In genomic region chr3:180918542-180918941, GRCh38 we compare ENCODE assay signal across 31 cellular contexts. TPM values are rescaled to one million over a fixed set of nuclear protein-coding genes. Genes with fewer than 3 reads are reported as not detected.
DNase-seq lines count a peak whose midpoint lies in the region; ATAC-seq and TF ChIP-seq lines count a peak whose summit lies in the region.
"Had no signal": no experiment of that assay in that cellular context is flagged by ENCODE, and none has a peak within 500 bp of the region (broad histone marks: within the 10 kb centered on the region; RNA-seq: fewer than 3 reads in every experiment).

No MANE protein-coding gene starts in this region.

- no peak for TF ChIP-seq CTCF in WTC11 (IDR thresholded peaks at IDR 0.05)

- H3K9me3 ChIP-seq in CD4-positive, CD25-positive, alpha-beta regulatory T cell (ENCODE audit: control insufficient read depth in 2 of 2, low read length in 2 of 2): no peaks in the 10 kb centered on the region
- H3K9me3 ChIP-seq: heart left ventricle, sigmoid colon, tibial nerve had no signal

- no peaks in the 10 kb centered on the region for H3K9me3 Mint-ChIP-seq in CD4-positive, CD25-positive, alpha-beta regulatory T cell
- no peaks in the 10 kb centered on the region for H3K9me3 Mint-ChIP-seq in WTC11
- H3K9me3 Mint-ChIP-seq in T-cell: no peaks in the 10 kb centered on the region
- H3K9me3 Mint-ChIP-seq: effector memory CD8-positive, alpha-beta T cell; mesothelial cell of epicardium; naive thymus-derived CD4-positive, alpha-beta T cell; T-helper 2 cell treated with Interferon-gamma antibody and Interleukin-4, amounts not matched to agents 5 μg/mL and 100 μg/mL, for 36 hours had no signal

- H3K4me1 Mint-ChIP-seq in CD4-positive, CD25-positive, alpha-beta regulatory T cell: peaks cover 52 to 91% (median 68%) of the 10 kb centered on the region in 4 donors
- peaks cover 73% of the 10 kb centered on the region for H3K4me1 Mint-ChIP-seq in WTC11
- peaks cover 86 to 93% (median 88%) of the 10 kb centered on the region in 3 donors for H3K4me1 Mint-ChIP-seq in T-cell

- no peak for DNase-seq in CD4-positive, CD25-positive, alpha-beta regulatory T cell
- DNase-seq in WTC11 (ENCODE audit: low spot score) (no peak), NCI-H82 (lab: John Stamatoyannopoulos, UW) (no peak), T-cell (no peak)
- no peak for DNase-seq in activated CD4-positive, alpha-beta T cell treated with anti-CD3 and anti-CD28 coated beads, Interleukin-2, amount 50 U/mL, for 4 hours
- DNase-seq: activated CD4-positive, alpha-beta T cell treated with anti-CD3 and anti-CD28 coated beads for 36 hours; activated gamma-delta T cell treated with Interleukin-2 at 50 U/mL for 16 hours; activated T-cell treated with anti-CD3 and anti-CD28 coated beads, Interleukin-2, amount 50 U/mL, for 1 hour; central memory CD4-positive, alpha-beta T cell; cortex of kidney; effector memory CD8-positive, alpha-beta T cell; heart left ventricle; kidney; naive thymus-derived CD4-positive, alpha-beta T cell; NCI-H2029 treated with DMSO at 0.1 percent for 48 hours; NCI-H2227 treated with DMSO at 0.1 percent for 48 hours; NCI-H526 treated with DMSO at 0.1 percent for 48 hours; nucleus accumbens; SIG-M5; sigmoid colon; stimulated activated CD4-positive, alpha-beta T cell treated with anti-CD3 and anti-CD28 coated beads, Interleukin-12 subunit alpha, Interleukin-12 subunit beta, amount 100 ng/mL, for 4 hours; stimulated activated CD4-positive, alpha-beta T cell treated with anti-CD3 and anti-CD28 coated beads, Interleukin-2, amount 100 ng/mL, for 48 hours had no signal

- H3K27me3 ChIP-seq in CD4-positive, CD25-positive, alpha-beta regulatory T cell (ENCODE audit: control insufficient read depth, insufficient read depth, low read length): no peaks in the 10 kb centered on the region
- H3K27me3 ChIP-seq: heart left ventricle, sigmoid colon, tibial nerve had no signal

- CTCF ChIA-PET in WTC11 (lab: Charles Lee): interaction anchor here (0.7 kb wide), 1 partner anchor 62 kb away, joined by 3 read pairs; no protein-coding TSS in a partner anchor
- CTCF ChIA-PET in T-cell (lab: Charles Lee): interaction anchor here (0.7 to 1.0 kb wide), 4 partner anchors 16 to 1223 kb away, joined by 3 to 5 read pairs (median 5); no protein-coding TSS in a partner anchor

- ATAC-seq in CD4-positive, CD25-positive, alpha-beta regulatory T cell (ENCODE audit: low read depth in 2 of 2): no peak
- peak; percentile 41 for ATAC-seq in GM18858 (IDR thresholded peaks at IDR 0.05; ENCODE audit: unreplicated experiment)
- ATAC-seq in HG02798 (IDR thresholded peaks at IDR 0.05; ENCODE audit: poor library complexity, unreplicated experiment): peak; percentile 51
- ATAC-seq in WTC11: no peak
- ATAC-seq in GM18873 (IDR thresholded peaks at IDR 0.05; ENCODE audit: low FRiP score, unreplicated experiment): no peak
- no peak for ATAC-seq in T-cell (replicated peaks in 1 of 4)
- ATAC-seq: activated CD4-positive, alpha-beta T cell treated with anti-CD3 and anti-CD28 coated beads for 36 hours; effector memory CD8-positive, alpha-beta T cell; heart left ventricle; naive thymus-derived CD4-positive, alpha-beta T cell had no signal

- no peaks in the 10 kb centered on the region for H3K27me3 Mint-ChIP-seq in CD4-positive, CD25-positive, alpha-beta regulatory T cell
- H3K27me3 Mint-ChIP-seq in WTC11 (ENCODE audit: low read depth): no peaks in the 10 kb centered on the region
- H3K27me3 Mint-ChIP-seq in T-cell: no peaks in the 10 kb centered on the region
- H3K27me3 Mint-ChIP-seq: activated CD4-positive, alpha-beta T cell treated with anti-CD3 and anti-CD28 coated beads for 36 hours; effector memory CD8-positive, alpha-beta T cell; naive thymus-derived CD4-positive, alpha-beta T cell; progenitor cell of endocrine pancreas had no signal

- peaks cover 22% of the 10 kb centered on the region for H3K36me3 Mint-ChIP-seq in CD4-positive, CD25-positive, alpha-beta regulatory T cell
- H3K36me3 Mint-ChIP-seq in WTC11 (peaks cover 34% of the 10 kb centered on the region), T-cell (peaks cover 15% of the 10 kb centered on the region)
- H3K36me3 Mint-ChIP-seq: mesothelial cell of epicardium had no signal

- peak overlapping the region; percentile 43 for H3K4me3 ChIP-seq in CD4-positive, CD25-positive, alpha-beta regulatory T cell (ENCODE audit: low read depth, low read length)
- H3K4me3 ChIP-seq: heart left ventricle, sigmoid colon, tibial nerve had no signal

- peak overlapping the region in 2 of 4 donors; percentile 10 to 36 for H3K4me3 Mint-ChIP-seq in CD4-positive, CD25-positive, alpha-beta regulatory T cell
- H3K4me3 Mint-ChIP-seq in WTC11 (no peak overlapping the region; the same call in 1 of the 2 replicates), T-cell (no peak overlapping the region)
- H3K4me3 Mint-ChIP-seq: activated CD4-positive, alpha-beta T cell treated with anti-CD3 and anti-CD28 coated beads for 36 hours; mesothelial cell of epicardium; T-helper 2 cell treated with Interferon-gamma antibody and Interleukin-4, amounts not matched to agents 5 μg/mL and 100 μg/mL, for 36 hours had no signal

- no peak overlapping the region for H3K27ac ChIP-seq in CD4-positive, CD25-positive, alpha-beta regulatory T cell (ENCODE audit: insufficient read depth, low read length, poor library complexity, severe bottlenecking)
- H3K27ac ChIP-seq: heart left ventricle, HL-60, KMS-11, sigmoid colon, tibial nerve had no signal

- no peak overlapping the region for H3K27ac Mint-ChIP-seq in CD4-positive, CD25-positive, alpha-beta regulatory T cell
- H3K27ac Mint-ChIP-seq in WTC11: peak overlapping the region; percentile 63
- H3K27ac Mint-ChIP-seq in T-cell: no peak overlapping the region
- H3K27ac Mint-ChIP-seq: activated CD4-positive, alpha-beta T cell treated with anti-CD3 and anti-CD28 coated beads for 36 hours; mesothelial cell of epicardium; progenitor cell of endocrine pancreas; T-helper 2 cell treated with Interferon-gamma antibody and Interleukin-4, amounts not matched to agents 5 μg/mL and 100 μg/mL, for 36 hours had no signal

- H3K4me1 ChIP-seq in CD4-positive, CD25-positive, alpha-beta regulatory T cell (ENCODE audit: control insufficient read depth, insufficient read depth, low read length, poor library complexity, severe bottlenecking): peaks cover 33% of the 10 kb centered on the region

- POLR2A ChIA-PET in WTC11 (lab: Charles Lee) (no interaction called here), T-cell (lab: Charles Lee) (interaction anchor here (0.7 to 0.8 kb wide), 4 partner anchors 10 to 1223 kb away, joined by 3 to 9 read pairs (median 4); no protein-coding TSS in a partner anchor)

- H3K36me3 ChIP-seq in CD4-positive, CD25-positive, alpha-beta regulatory T cell (ENCODE audit: control insufficient read depth, insufficient read depth, low read length): peaks cover 10% of the 10 kb centered on the region
- H3K36me3 ChIP-seq: sigmoid colon had no signal

TF ChIP-seq in WTC11, 78 proteins besides CTCF, POLR2A, EP300 and RAD21 (continues in another document):
- TF ChIP-seq, protein P1, sequence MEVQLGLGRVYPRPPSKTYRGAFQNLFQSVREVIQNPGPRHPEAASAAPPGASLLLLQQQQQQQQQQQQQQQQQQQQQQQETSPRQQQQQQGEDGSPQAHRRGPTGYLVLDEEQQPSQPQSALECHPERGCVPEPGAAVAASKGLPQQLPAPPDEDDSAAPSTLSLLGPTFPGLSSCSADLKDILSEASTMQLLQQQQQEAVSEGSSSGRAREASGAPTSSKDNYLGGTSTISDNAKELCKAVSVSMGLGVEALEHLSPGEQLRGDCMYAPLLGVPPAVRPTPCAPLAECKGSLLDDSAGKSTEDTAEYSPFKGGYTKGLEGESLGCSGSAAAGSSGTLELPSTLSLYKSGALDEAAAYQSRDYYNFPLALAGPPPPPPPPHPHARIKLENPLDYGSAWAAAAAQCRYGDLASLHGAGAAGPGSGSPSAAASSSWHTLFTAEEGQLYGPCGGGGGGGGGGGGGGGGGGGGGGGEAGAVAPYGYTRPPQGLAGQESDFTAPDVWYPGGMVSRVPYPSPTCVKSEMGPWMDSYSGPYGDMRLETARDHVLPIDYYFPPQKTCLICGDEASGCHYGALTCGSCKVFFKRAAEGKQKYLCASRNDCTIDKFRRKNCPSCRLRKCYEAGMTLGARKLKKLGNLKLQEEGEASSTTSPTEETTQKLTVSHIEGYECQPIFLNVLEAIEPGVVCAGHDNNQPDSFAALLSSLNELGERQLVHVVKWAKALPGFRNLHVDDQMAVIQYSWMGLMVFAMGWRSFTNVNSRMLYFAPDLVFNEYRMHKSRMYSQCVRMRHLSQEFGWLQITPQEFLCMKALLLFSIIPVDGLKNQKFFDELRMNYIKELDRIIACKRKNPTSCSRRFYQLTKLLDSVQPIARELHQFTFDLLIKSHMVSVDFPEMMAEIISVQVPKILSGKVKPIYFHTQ (CRISPR knock-in tag; IDR thresholded peaks at IDR 0.05): no peak
- TF ChIP-seq TCF7 (CRISPR knock-in tag; IDR thresholded peaks at IDR 0.05; ENCODE audit: low read depth): no peak
- no peak for TF ChIP-seq GABPB1 (CRISPR knock-in tag; IDR thresholded peaks at IDR 0.05)
- TF ChIP-seq, protein P2, sequence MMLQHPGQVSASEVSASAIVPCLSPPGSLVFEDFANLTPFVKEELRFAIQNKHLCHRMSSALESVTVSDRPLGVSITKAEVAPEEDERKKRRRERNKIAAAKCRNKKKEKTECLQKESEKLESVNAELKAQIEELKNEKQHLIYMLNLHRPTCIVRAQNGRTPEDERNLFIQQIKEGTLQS (CRISPR knock-in tag; conservative IDR thresholded peaks at IDR 0.05): no peak
- no peak for TF ChIP-seq FOXK1 (CRISPR knock-in tag; IDR thresholded peaks at IDR 0.05)
- no peak for TF ChIP-seq CREB1 (CRISPR knock-in tag; IDR thresholded peaks at IDR 0.05)
- no peak for TF ChIP-seq E2F1 (CRISPR knock-in tag; IDR thresholded peaks at IDR 0.05)

RNA-seq across cellular contexts. Expression of gene FXR1, which starts 6.1 kb away (rescaled TPM):
- 146 TPM for total RNA-seq in CD4-positive, CD25-positive, alpha-beta regulatory T cell
- polyA plus RNA-seq in CD4-positive, CD25-positive, alpha-beta regulatory T cell: 10 to 100 TPM; 45.9 to 48.3 (median 47.2) TPM
- 245 to 252 TPM (median 251 TPM) in 3 replicates for total RNA-seq in WTC11 (2021)
- 100 to 1,000 TPM in 3 of 5 donors, 10 to 100 TPM in 2; 97.5 to 150 (median 100) TPM for total RNA-seq in T-cell

Comparison
In these comparisons a context has a peak if more than half of its experiments do, and no peak if none do; other contexts are left out.
1. ATAC-seq: peak in GM18858 (single experiment) and HG02798 (single experiment); none in CD4-positive, CD25-positive, alpha-beta regulatory T cell (0 of 2), WTC11 (single experiment), GM18873 (single experiment) and T-cell (0 of 4).